ENCODE assay signal across 24 cellular contexts in the genomic region with DNA sequence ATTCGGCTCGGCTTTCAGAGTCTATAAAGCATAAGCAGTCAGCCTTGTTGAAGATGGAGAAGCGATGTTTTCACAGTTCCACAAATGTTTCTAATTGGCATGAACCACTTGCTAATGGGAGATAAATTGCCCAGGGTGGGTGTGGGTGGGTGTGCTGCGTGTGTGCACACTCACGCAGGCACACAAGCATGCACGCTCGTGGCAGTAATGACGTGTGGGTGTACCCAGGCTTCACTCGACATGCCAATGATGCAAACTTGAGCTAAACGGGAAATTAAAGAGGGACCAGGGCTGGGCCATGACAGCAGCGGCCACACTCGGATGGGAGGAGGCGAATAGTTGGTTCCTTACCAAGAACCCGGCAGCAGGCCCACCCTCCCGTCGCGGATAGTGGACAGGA.
A peak's percentile ranks its signal among the peaks of the same experiment; 100 is the strongest.
DNase-seq lines count a peak whose midpoint lies in the region; ATAC-seq and TF ChIP-seq lines count a peak whose summit lies in the region.
"Had no signal": no experiment of that assay in that cellular context is flagged by ENCODE, and none has a peak within 500 bp of the region (broad histone marks: within the 10 kb centered on the region; RNA-seq: fewer than 3 reads in every experiment).

No MANE protein-coding gene starts in this region.

- H2BK12ac ChIP-seq in neuronal stem cell (ENCODE audit: low read length): no peak overlapping the region

- H3K18ac ChIP-seq in neuronal stem cell (ENCODE audit: low read length): peak overlapping the region; percentile 13

- no peak overlapping the region for H2AK5ac ChIP-seq in neuronal stem cell (ENCODE audit: low read depth, low read length)

- no peak for TF ChIP-seq CTCF in HEK293 (tag by site-specific recombination; IDR thresholded peaks at IDR 0.05)
- no peak for TF ChIP-seq CTCF in esophagus muscularis mucosa (IDR thresholded peaks at IDR 0.05)
- no peak for TF ChIP-seq CTCF in gastroesophageal sphincter (IDR thresholded peaks at IDR 0.05)

- no peak overlapping the region for H3K14ac ChIP-seq in neuronal stem cell (ENCODE audit: low read length)

- no peak overlapping the region for H3K23ac ChIP-seq in neuronal stem cell (ENCODE audit: low read depth, low read length, poor library complexity)

- H4K91ac ChIP-seq in neuronal stem cell (ENCODE audit: low read depth, low read length, poor library complexity): no peak overlapping the region

- no peak overlapping the region for H3K4ac ChIP-seq in neuronal stem cell (ENCODE audit: low read length)

- H3K27ac Mint-ChIP-seq in activated naive CD4-positive, alpha-beta T cell treated with anti-CD3 and anti-CD28 coated beads for 36 hours: no peak overlapping the region
- H3K27ac Mint-ChIP-seq: CD14-positive monocyte; CD4-positive, alpha-beta memory T cell; CD4-positive, CD25-positive, alpha-beta regulatory T cell; CD8-positive, alpha-beta memory T cell had no signal

- H3K4me3 ChIP-seq in HEK293 (ENCODE audit: low read depth, low read length) (no peak overlapping the region), esophagus muscularis mucosa (peak overlapping the region; percentile 10 to 42 (median 38)), gastroesophageal sphincter (peak overlapping the region in 1 of 2 donors; percentile 27), neuronal stem cell (ENCODE audit: low read length in 2 of 2) (peak overlapping the region in 1 of 2 donors; percentile 6)
- H3K4me3 ChIP-seq: A549, BLaER1, GM12878 had no signal

- WGBS in esophagus muscularis mucosa: 57% methylated on average over 17 of the region's 17 CpGs
- 34 to 59% methylated on average over 5 to 17 of the region's 17 CpGs for WGBS in gastroesophageal sphincter (ENCODE audit: low coverage in 1 of 2), 2 donors
- no CpG with 5 or more reads among the region's 17 CpGs for WGBS in neuronal stem cell (ENCODE audit: extremely low coverage in 2 of 2, insufficient read length in 2 of 2, insufficient replicate concordance in 1 of 2), 2 donors

- no peaks in the 10 kb centered on the region for H3K4me1 ChIP-seq in HEK293 (ENCODE audit: control insufficient read depth, insufficient read depth, low read length)
- H3K4me1 ChIP-seq in esophagus muscularis mucosa: peaks cover 0 to 16% (median 13%) of the 10 kb centered on the region in 4 donors
- peaks cover 0 to 14% (median 5%) of the 10 kb centered on the region in 3 donors for H3K4me1 ChIP-seq in gastroesophageal sphincter
- H3K4me1 ChIP-seq in neuronal stem cell (ENCODE audit: control insufficient read depth in 2 of 2, insufficient read depth in 1 of 2, low read depth in 1 of 2, low read length in 2 of 2): no peaks in the 10 kb centered on the region
- H3K4me1 ChIP-seq: A549, BLaER1 had no signal

- H3K9me3 ChIP-seq in HEK293 (ENCODE audit: control insufficient read depth, insufficient read depth, low read depth, low read length): no peaks in the 10 kb centered on the region
- no peaks in the 10 kb centered on the region for H3K9me3 ChIP-seq in esophagus muscularis mucosa
- H3K9me3 ChIP-seq in gastroesophageal sphincter: no peaks in the 10 kb centered on the region
- no peaks in the 10 kb centered on the region for H3K9me3 ChIP-seq in neuronal stem cell (replicated peaks in 1 of 2; ENCODE audit: control insufficient read depth in 2 of 2, insufficient read depth in 1 of 2, low read depth in 1 of 2, low read length in 2 of 2)
- H3K9me3 ChIP-seq: A549, BE2C, BLaER1 had no signal

- TF ChIP-seq POLR2A in esophagus muscularis mucosa (IDR thresholded peaks at IDR 0.05; ENCODE audit: low read depth) (no peak), gastroesophageal sphincter (IDR thresholded peaks at IDR 0.05) (no peak)

- H3K9me3 Mint-ChIP-seq in activated naive CD4-positive, alpha-beta T cell treated with anti-CD3 and anti-CD28 coated beads for 36 hours: no peaks in the 10 kb centered on the region
- H3K9me3 Mint-ChIP-seq: CD4-positive, alpha-beta memory T cell had no signal

- H3K27me3 ChIP-seq in esophagus muscularis mucosa (no peaks in the 10 kb centered on the region), gastroesophageal sphincter (no peaks in the 10 kb centered on the region), neuronal stem cell (ENCODE audit: control insufficient read depth in 3 of 3, insufficient read depth in 3 of 3, low read depth in 1 of 3, low read length in 3 of 3) (no peaks in the 10 kb centered on the region)
- H3K27me3 ChIP-seq: BE2C, BLaER1 had no signal

- CTCF ChIA-PET in HEK293 (lab: Yijun Ruan, JAX): no interaction called here
- CTCF ChIA-PET in activated naive CD4-positive, alpha-beta T cell treated with anti-CD3 and anti-CD28 coated beads for 36 hours (lab: Charles Lee): no interaction called here

- H4K8ac ChIP-seq in neuronal stem cell (ENCODE audit: low read depth, low read length): no peak overlapping the region

- no peak for TF ChIP-seq EP300 in esophagus muscularis mucosa (IDR thresholded peaks at IDR 0.05)
- TF ChIP-seq EP300 in gastroesophageal sphincter (IDR thresholded peaks at IDR 0.05): no peak

- H2BK15ac ChIP-seq in neuronal stem cell (ENCODE audit: low read length): no peak overlapping the region

- no peak overlapping the region for H3K27ac ChIP-seq in HEK293 (ENCODE audit: extremely low read depth, low read depth, low read length)
- peak overlapping the region in 2 of 4 donors; percentile 23 to 37 for H3K27ac ChIP-seq in esophagus muscularis mucosa (replicated peaks in 1 of 4)
- H3K27ac ChIP-seq in gastroesophageal sphincter: peak overlapping the region in 3 of 4 donors; percentile 9 to 27 (median 18)
- no peak overlapping the region for H3K27ac ChIP-seq in neuronal stem cell (replicated peaks; ENCODE audit: low read length)
- H3K27ac ChIP-seq: A549, BLaER1 had no signal

- no peaks in the 10 kb centered on the region for H3K27me3 Mint-ChIP-seq in activated naive CD4-positive, alpha-beta T cell treated with anti-CD3 and anti-CD28 coated beads for 36 hours (ENCODE audit: low read depth)
- H3K27me3 Mint-ChIP-seq: CD4-positive, alpha-beta memory T cell; CD4-positive, CD25-positive, alpha-beta regulatory T cell had no signal

- H3K9ac ChIP-seq in neuronal stem cell (ENCODE audit: low read depth, low read length, poor library complexity): no peak overlapping the region
- H3K9ac ChIP-seq: BLaER1 had no signal

- no peaks in the 10 kb centered on the region for H3K36me3 ChIP-seq in HEK293 (ENCODE audit: control insufficient read depth in 2 of 2, insufficient read depth in 1 of 2, low read length in 2 of 2)
- no peaks in the 10 kb centered on the region for H3K36me3 ChIP-seq in esophagus muscularis mucosa
- H3K36me3 ChIP-seq in gastroesophageal sphincter: no peaks in the 10 kb centered on the region
- H3K36me3 ChIP-seq in neuronal stem cell (replicated peaks in 1 of 2; ENCODE audit: control insufficient read depth in 2 of 2, insufficient read depth in 2 of 2, low read length in 2 of 2): no peaks in the 10 kb centered on the region
- H3K36me3 ChIP-seq: BE2C, BLaER1 had no signal

- intact Hi-C loops in esophagus muscularis mucosa (cut with DNase I): no loop called here
- intact Hi-C loops in activated naive CD4-positive, alpha-beta T cell treated with anti-CD3 and anti-CD28 coated beads for 36 hours (cut with micrococcal nuclease): no loop called here

- no peak overlapping the region for H2AFZ ChIP-seq in neuronal stem cell (ENCODE audit: low read length)

- DNase-seq in esophagus muscularis mucosa (ENCODE audit: extremely low spot score) (no peak), neuronal stem cell (ENCODE audit: low spot score) (no peak), NCI-H446 treated with DMSO at 0.1 percent for 48 hours (lab: John Stamatoyannopoulos, UW) (no peak)
- no peak for DNase-seq in activated naive CD4-positive, alpha-beta T cell treated with anti-CD3 and anti-CD28 coated beads for 36 hours
- no peak for DNase-seq in stimulated activated naive CD4-positive, alpha-beta T cell treated with Interleukin-2 at 50 U/mL for 16 hours (lab: John Stamatoyannopoulos, UW)
- DNase-seq: BE2C; C1 segment of cervical spinal cord; CD4-positive, alpha-beta memory T cell; CD4-positive, CD25-positive, alpha-beta regulatory T cell; CD8-positive, alpha-beta memory T cell; COR-L47; DMS 273 treated with DMSO at 0.1 percent for 48 hours; DMS153; DMS53; DMS79; DND-41; EL; GDM1 had no signal

- POLR2A ChIA-PET in HEK293 (lab: Yijun Ruan, JAX): no interaction called here

- H2BK5ac ChIP-seq in neuronal stem cell (ENCODE audit: low read length): no peak overlapping the region

- H3K4me3 Mint-ChIP-seq in activated naive CD4-positive, alpha-beta T cell treated with anti-CD3 and anti-CD28 coated beads for 36 hours: no peak overlapping the region
- H3K4me3 Mint-ChIP-seq: CD14-positive monocyte; CD4-positive, alpha-beta memory T cell; CD4-positive, CD25-positive, alpha-beta regulatory T cell; CD8-positive, alpha-beta memory T cell had no signal

- no peaks in the 10 kb centered on the region for H3K36me3 Mint-ChIP-seq in activated naive CD4-positive, alpha-beta T cell treated with anti-CD3 and anti-CD28 coated beads for 36 hours (ENCODE audit: low read depth)
- H3K36me3 Mint-ChIP-seq: CD4-positive, alpha-beta memory T cell; CD4-positive, CD25-positive, alpha-beta regulatory T cell; CD8-positive, alpha-beta memory T cell had no signal

- H2BK120ac ChIP-seq in neuronal stem cell (ENCODE audit: low read depth, low read length): no peak overlapping the region

- peak; percentile 62 for ATAC-seq in gastroesophageal sphincter
- ATAC-seq: A549, GM12878 had no signal

- no peaks in the 10 kb centered on the region for H3K4me1 Mint-ChIP-seq in activated naive CD4-positive, alpha-beta T cell treated with anti-CD3 and anti-CD28 coated beads for 36 hours (ENCODE audit: low read depth)
- H3K4me1 Mint-ChIP-seq: CD4-positive, alpha-beta memory T cell; CD4-positive, CD25-positive, alpha-beta regulatory T cell; CD8-positive, alpha-beta memory T cell had no signal

- H3K79me1 ChIP-seq in neuronal stem cell (ENCODE audit: low read depth, low read length): peaks cover 2% of the 10 kb centered on the region

- no peak overlapping the region for H3K4me2 ChIP-seq in neuronal stem cell (ENCODE audit: insufficient read depth, low read length, poor library complexity, severe bottlenecking)
- H3K4me2 ChIP-seq: A549, BLaER1 had no signal

TF ChIP-seq in HEK293, 187 proteins besides CTCF, POLR2A, EP300 and RAD21:
- TF ChIP-seq EGR2 (tag by site-specific recombination; IDR thresholded peaks at IDR 0.05; ENCODE audit: low read depth) (peak; percentile 41; the same call in 1 of the 2 replicates), ZFHX2 (tag by site-specific recombination; conservative IDR thresholded peaks at IDR 0.05) (peak; percentile 88), ZNF677 (tag by site-specific recombination; IDR thresholded peaks at IDR 0.05) (no peak)
- TF ChIP-seq, protein P1, sequence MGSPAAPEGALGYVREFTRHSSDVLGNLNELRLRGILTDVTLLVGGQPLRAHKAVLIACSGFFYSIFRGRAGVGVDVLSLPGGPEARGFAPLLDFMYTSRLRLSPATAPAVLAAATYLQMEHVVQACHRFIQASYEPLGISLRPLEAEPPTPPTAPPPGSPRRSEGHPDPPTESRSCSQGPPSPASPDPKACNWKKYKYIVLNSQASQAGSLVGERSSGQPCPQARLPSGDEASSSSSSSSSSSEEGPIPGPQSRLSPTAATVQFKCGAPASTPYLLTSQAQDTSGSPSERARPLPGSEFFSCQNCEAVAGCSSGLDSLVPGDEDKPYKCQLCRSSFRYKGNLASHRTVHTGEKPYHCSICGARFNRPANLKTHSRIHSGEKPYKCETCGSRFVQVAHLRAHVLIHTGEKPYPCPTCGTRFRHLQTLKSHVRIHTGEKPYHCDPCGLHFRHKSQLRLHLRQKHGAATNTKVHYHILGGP (tag by site-specific recombination; IDR thresholded peaks at IDR 0.05): no peak

Comparison
In these comparisons a context has a peak if more than half of its experiments do, and no peak if none do; other contexts are left out.
1. H3K27ac ChIP-seq: peak in gastroesophageal sphincter (3 of 4); none in HEK293 (single experiment) and neuronal stem cell (single experiment).